ENCODE assay signal across 8 cellular contexts in the genomic region with DNA sequence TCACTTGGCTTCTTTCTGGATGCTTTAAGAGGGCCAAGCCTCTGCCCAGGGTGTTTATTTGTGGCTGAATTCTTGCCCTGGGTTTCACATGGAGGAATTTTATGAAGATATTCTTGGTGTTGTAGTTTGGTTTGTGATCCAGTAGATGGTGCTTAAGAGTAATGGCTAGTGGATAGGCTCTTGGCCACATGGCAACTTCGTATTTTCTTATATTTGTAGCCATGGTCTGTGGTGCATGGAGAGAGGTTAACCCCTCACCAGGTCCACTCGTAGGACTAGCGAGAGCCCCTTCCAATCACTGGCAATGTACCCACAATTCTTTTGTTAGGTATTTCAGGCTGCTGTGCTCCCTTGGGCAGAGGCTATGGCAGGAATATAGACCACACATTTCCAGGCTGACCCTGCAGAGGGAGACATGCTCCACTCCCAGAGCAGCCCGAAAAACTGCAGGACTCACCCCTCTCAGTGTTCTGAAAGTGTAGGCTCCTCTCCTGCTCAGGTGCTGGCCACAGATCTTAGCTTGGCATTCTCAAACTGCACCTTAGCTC.
DNase-seq lines count a peak whose midpoint lies in the region; ATAC-seq and TF ChIP-seq lines count a peak whose summit lies in the region.

No MANE protein-coding gene starts in this region.

- no peaks in the 10 kb centered on the region for H3K27me3 ChIP-seq in SU-DHL-6 (ENCODE audit: low read length)

- peak; percentile 53 for ATAC-seq in HG03442 (IDR thresholded peaks at IDR 0.05; ENCODE audit: unreplicated experiment)

- H3K9ac ChIP-seq in SU-DHL-6 (ENCODE audit: low read length): no peak overlapping the region

- DNase-seq in COLO829 (ENCODE audit: low spot score): peak; percentile 16
- DNase-seq in kidney glomerular epithelial cell (lab: John Stamatoyannopoulos, UW): peak; percentile 15
- DNase-seq in DMS114 treated with DMSO at 0.1 percent for 48 hours (lab: John Stamatoyannopoulos, UW; ENCODE audit: unreplicated experiment): no peak
- no peak for DNase-seq in T-helper 1 cell
- DNase-seq in NCI-H510A treated with DMSO at 0.1 percent for 48 hours (lab: John Stamatoyannopoulos, UW): no peak
- no peak for DNase-seq in activated effector memory CD4-positive, alpha-beta T cell treated with Interleukin-2 at 50 U/mL for 16 hours

- H3K27ac ChIP-seq in SU-DHL-6 (ENCODE audit: low read depth, low read length): no peak overlapping the region

- H3F3A ChIP-seq in SU-DHL-6 (ENCODE audit: insufficient read depth): no peaks in the 10 kb centered on the region

- H3K9me3 ChIP-seq in SU-DHL-6 (ENCODE audit: insufficient read depth, low read length): no peaks in the 10 kb centered on the region

- H3K79me2 ChIP-seq in SU-DHL-6 (ENCODE audit: insufficient read depth, low read length): no peaks in the 10 kb centered on the region

- no peak overlapping the region for H2AFZ ChIP-seq in SU-DHL-6 (ENCODE audit: low read depth, low read length, severe bottlenecking)

- peak; percentile 19 for TF ChIP-seq CTCF in SU-DHL-6 (IDR thresholded peaks at IDR 0.05; ENCODE audit: insufficient read depth, low read length, poor library complexity, severe bottlenecking)

- no peaks in the 10 kb centered on the region for H4K20me1 ChIP-seq in SU-DHL-6 (ENCODE audit: low read depth, low read length)

- no peaks in the 10 kb centered on the region for H3K36me3 ChIP-seq in SU-DHL-6 (ENCODE audit: low read length)

- H3K4me3 ChIP-seq in SU-DHL-6 (ENCODE audit: insufficient read depth, low read length, poor library complexity, severe bottlenecking): no peak overlapping the region

- no peaks in the 10 kb centered on the region for H3K9me2 ChIP-seq in SU-DHL-6 (replicated peaks; ENCODE audit: insufficient read depth, low read length)

- H3K4me2 ChIP-seq in SU-DHL-6 (ENCODE audit: low read depth, low read length, poor library complexity, severe bottlenecking): no peak overlapping the region

Comparison
In these comparisons a context has a peak if more than half of its experiments do, and no peak if none do; other contexts are left out.
1. DNase-seq: peak in COLO829 (single experiment) and kidney glomerular epithelial cell (single experiment); none in DMS114 treated with DMSO at 0.1 percent for 48 hours (single experiment), T-helper 1 cell (0 of 5), NCI-H510A treated with DMSO at 0.1 percent for 48 hours (single experiment) and activated effector memory CD4-positive, alpha-beta T cell treated with Interleukin-2 at 50 U/mL for 16 hours (single experiment).